ENCODE assay signal across 1 cellular context in genomic region chr6:31205638-31206037, GRCh38.
TF ChIP-seq lines count a peak whose summit lies in the region.

No MANE protein-coding gene starts in this region.

TF ChIP-seq in IMR-90, 13 proteins besides CTCF, POLR2A, EP300 and RAD21:
- TF ChIP-seq BHLHE40 (IDR thresholded peaks at IDR 0.05; ENCODE audit: low read depth, low read length) (no peak), USF2 (IDR thresholded peaks at IDR 0.05; ENCODE audit: low read depth, low read length) (no peak), MAFK (IDR thresholded peaks at IDR 0.05; ENCODE audit: low read depth, low read length) (no peak), CEBPB (IDR thresholded peaks at IDR 0.05; ENCODE audit: low read depth, low read length) (no peak), MXI1 (IDR thresholded peaks at IDR 0.05; ENCODE audit: borderline replicate concordance, low read depth, low read length) (no peak)
TF ChIP-seq in IMR-90: peak in this region for 0.
